ENCODE assay signal across 21 cellular contexts in the genomic region with DNA sequence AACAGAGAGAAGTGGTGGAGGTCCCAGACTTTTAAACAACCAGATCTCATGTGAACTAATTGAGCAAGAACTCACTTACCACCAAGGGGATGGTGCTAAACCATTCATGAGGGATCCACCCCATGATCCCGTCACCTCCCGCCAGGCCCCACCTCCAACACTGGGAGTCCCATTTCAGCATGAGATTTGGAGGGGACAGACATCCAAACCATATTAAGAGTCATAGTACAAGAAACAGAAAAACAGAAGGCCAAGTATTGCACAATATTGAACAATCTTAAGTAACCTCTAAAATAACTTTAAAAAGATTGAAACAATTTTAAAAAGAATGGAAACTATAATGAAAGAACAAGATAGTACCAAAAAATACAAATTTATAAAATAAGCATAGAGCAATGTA.
DNase-seq lines count a peak whose midpoint lies in the region; ATAC-seq, FAIRE-seq and TF ChIP-seq lines count a peak whose summit lies in the region.
"Had no signal": no experiment of that assay in that cellular context is flagged by ENCODE, and none has a peak within 500 bp of the region (broad histone marks: within the 10 kb centered on the region; RNA-seq: fewer than 3 reads in every experiment).

No MANE protein-coding gene starts in this region.

- no peak overlapping the region for H2AFZ ChIP-seq in K562 (ENCODE audit: low read depth, low read length)

- H3K36me3 ChIP-seq in K562 (ENCODE audit: control insufficient read depth, insufficient read depth, low read length) (no peaks in the 10 kb centered on the region), sigmoid colon (peaks cover 43 to 100% (median 73%) of the 10 kb centered on the region in 4 donors)

- H4K20me1 ChIP-seq in K562 (replicated peaks; ENCODE audit: control insufficient read depth, insufficient read depth, low read length): no peaks in the 10 kb centered on the region

- no peak overlapping the region for H3K4me3 ChIP-seq in K562
- H3K4me3 ChIP-seq in sigmoid colon: no peak overlapping the region
- H3K4me3 ChIP-seq: heart left ventricle, transverse colon had no signal

- 0% methylated on average over 2 of the region's 2 CpGs for WGBS in K562 (ENCODE audit: insufficient coverage, low coverage, missing lambda C conversion rate)
- 95% methylated on average over 2 of the region's 2 CpGs for WGBS in sigmoid colon, 2 donors

- no peak overlapping the region for H3K9ac ChIP-seq in K562 (ENCODE audit: insufficient read depth in 1 of 2, low read depth in 2 of 2, low read length in 2 of 2)

- FAIRE-seq in K562 (lab: Jason Lieb, UNC): no peak
- FAIRE-seq: islet of Langerhans had no signal

- TF ChIP-seq POLR2A in K562 (conservative IDR thresholded peaks at IDR 0.05): no peak
- no peak for TF ChIP-seq POLR2A in sigmoid colon (IDR thresholded peaks at IDR 0.05)

- H3K27me3 ChIP-seq in K562 (ENCODE audit: control insufficient read depth in 2 of 2, insufficient read depth in 2 of 2, low read length in 2 of 2): no peaks in the 10 kb centered on the region
- H3K27me3 ChIP-seq in sigmoid colon: no peaks in the 10 kb centered on the region
- H3K27me3 ChIP-seq: heart left ventricle, transverse colon had no signal

- TF ChIP-seq CTCF in K562 (IDR thresholded peaks at IDR 0.05 in 2 of 3, conservative IDR thresholded peaks at IDR 0.05 in 1 of 3; ENCODE audit: insufficient read depth in 2 of 3, low read depth in 1 of 3, low read length in 3 of 3) (no peak), sigmoid colon (IDR thresholded peaks at IDR 0.05) (no peak)

- in situ Hi-C loops in K562 (cut with MboI): no loop called here

- no peaks in the 10 kb centered on the region for H3K79me2 ChIP-seq in K562 (ENCODE audit: control insufficient read depth, insufficient read depth, low read length)

- ATAC-seq in K562: no peak
- peak; percentile 61 for ATAC-seq in Right ventricle myocardium superior (ENCODE audit: poor library complexity)
- ATAC-seq in GM18858 (IDR thresholded peaks at IDR 0.05; ENCODE audit: unreplicated experiment): no peak
- ATAC-seq in HG03439 (IDR thresholded peaks at IDR 0.05; ENCODE audit: unreplicated experiment): no peak
- ATAC-seq: natural killer cell; stimulated activated naive B cell treated with anti-CD40 and anti-IgM and Interleukin-4, amounts not matched to agents 10 μg/mL and 1 μg/mL and 100 μg/mL, for 72 hours had no signal

- no peaks in the 10 kb centered on the region for H3K9me3 ChIP-seq in K562 (replicated peaks; ENCODE audit: control insufficient read depth, insufficient read depth, low read depth, low read length)
- no peaks in the 10 kb centered on the region for H3K9me3 ChIP-seq in sigmoid colon
- H3K9me3 ChIP-seq: heart left ventricle, transverse colon had no signal

- TF ChIP-seq EP300 in K562 (IDR thresholded peaks at IDR 0.05; ENCODE audit: low read length): no peak
- no peak for TF ChIP-seq EP300 in sigmoid colon (IDR thresholded peaks at IDR 0.05)

- POLR2A ChIA-PET in K562 (lab: Yijun Ruan, JAX): interaction anchor here (0.8 kb wide), 1 partner anchor 875 kb away, joined by 3 read pairs; no protein-coding TSS in a partner anchor

- H3K4me2 ChIP-seq in K562 (ENCODE audit: insufficient read depth, low read length): no peak overlapping the region

- CTCF ChIA-PET in K562 (lab: Yijun Ruan, JAX; ENCODE audit: low intra/inter-chr PET ratio): no interaction called here

- H3K4me1 ChIP-seq in K562 (replicated peaks in 1 of 2; ENCODE audit: control insufficient read depth in 2 of 2, insufficient read depth in 2 of 2, low read length in 2 of 2): no peaks in the 10 kb centered on the region
- H3K4me1 ChIP-seq in sigmoid colon: no peaks in the 10 kb centered on the region
- H3K4me1 ChIP-seq: heart left ventricle, transverse colon had no signal

- DNase-seq in GM03348 (ENCODE audit: low spot score) (peak; percentile 18), K562 (ENCODE audit: extremely low read depth in 1 of 4, low spot score in 3 of 4) (no peak), Right ventricle myocardium superior (peak; percentile 78), sigmoid colon (peak; percentile 86), SHP77 treated with DMSO at 0.1 percent for 48 hours (lab: John Stamatoyannopoulos, UW) (no peak), dedifferentiated amniotic fluid mesenchymal stem cell (ENCODE audit: extremely low spot score) (no peak)
- DNase-seq: activated CD4-positive, alpha-beta T cell treated with anti-CD3 and anti-CD28 coated beads, Interleukin-2, amount 50 U/mL, for 1 hour; activated naive CD4-positive, alpha-beta T cell; CD8-positive, alpha-beta memory T cell; DMS79 treated with DMSO at 0.1 percent for 48 hours; mesendoderm; natural killer cell; NCI-H2029; NCI-H510A; stimulated activated CD4-positive, alpha-beta T cell treated with anti-CD3 and anti-CD28 coated beads, Interleukin-15, amount 100 ng/mL, for 24 hours; stimulated activated naive B cell treated with anti-CD40 and anti-IgM and Interleukin-4, amounts not matched to agents 10 μg/mL and 1 μg/mL and 100 μg/mL, for 72 hours; transverse colon had no signal

- no TSS peak for BruUV-seq in K562 (replicated peaks; lab: Mats Ljungman, UMichigan)

- intact Hi-C loops in K562 (cut with micrococcal nuclease) (no loop called here), Right ventricle myocardium superior (cut with DNase I) (no loop called here), sigmoid colon (cut with DNase I) (no loop called here)

- H3K9me1 ChIP-seq in K562 (ENCODE audit: control insufficient read depth, insufficient read depth, low read length): no peaks in the 10 kb centered on the region

- H3K27ac ChIP-seq in K562 (ENCODE audit: extremely low read depth, low read depth, low read length) (no peak overlapping the region), sigmoid colon (peak overlapping the region; percentile 26 to 52 (median 37))

- no peak for TF ChIP-seq RAD21 in K562 (CRISPR knock-in tag; conservative IDR thresholded peaks at IDR 0.05 in 1 of 2, IDR thresholded peaks at IDR 0.05 in 1 of 2)

TF ChIP-seq in K562, 482 proteins besides CTCF, POLR2A, EP300 and RAD21:
- no peak for TF ChIP-seq FOS (IDR thresholded peaks at IDR 0.05; ENCODE audit: extremely low read depth, insufficient read length)
- no peak for TF ChIP-seq DIDO1 (tag; IDR thresholded peaks at IDR 0.05; ENCODE audit: low read depth)
- TF ChIP-seq CREB5 (CRISPR knock-in tag; IDR thresholded peaks at IDR 0.05): no peak
- no peak for TF ChIP-seq ZNF197 (CRISPR knock-in tag; IDR thresholded peaks at IDR 0.05; ENCODE audit: low read depth)
- TF ChIP-seq, protein P1, sequence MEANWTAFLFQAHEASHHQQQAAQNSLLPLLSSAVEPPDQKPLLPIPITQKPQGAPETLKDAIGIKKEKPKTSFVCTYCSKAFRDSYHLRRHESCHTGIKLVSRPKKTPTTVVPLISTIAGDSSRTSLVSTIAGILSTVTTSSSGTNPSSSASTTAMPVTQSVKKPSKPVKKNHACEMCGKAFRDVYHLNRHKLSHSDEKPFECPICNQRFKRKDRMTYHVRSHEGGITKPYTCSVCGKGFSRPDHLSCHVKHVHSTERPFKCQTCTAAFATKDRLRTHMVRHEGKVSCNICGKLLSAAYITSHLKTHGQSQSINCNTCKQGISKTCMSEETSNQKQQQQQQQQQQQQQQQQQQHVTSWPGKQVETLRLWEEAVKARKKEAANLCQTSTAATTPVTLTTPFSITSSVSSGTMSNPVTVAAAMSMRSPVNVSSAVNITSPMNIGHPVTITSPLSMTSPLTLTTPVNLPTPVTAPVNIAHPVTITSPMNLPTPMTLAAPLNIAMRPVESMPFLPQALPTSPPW (CRISPR knock-in tag; IDR thresholded peaks at IDR 0.05): no peak
- TF ChIP-seq U2AF1 (optimal IDR thresholded peaks at IDR 0.05; ENCODE audit: low read depth, low read length): no peak
- TF ChIP-seq SMAD3 (CRISPR knock-in tag; conservative IDR thresholded peaks at IDR 0.05): no peak
- no peak for TF ChIP-seq ZNF695 (CRISPR knock-in tag; IDR thresholded peaks at IDR 0.05)
- TF ChIP-seq MCM2 (IDR thresholded peaks at IDR 0.05; ENCODE audit: low read depth): no peak
- no peak for TF ChIP-seq ZNF124 (CRISPR knock-in tag; IDR thresholded peaks at IDR 0.05)
- TF ChIP-seq CEBPG (CRISPR knock-in tag; IDR thresholded peaks at IDR 0.05): no peak
- peak; percentile 66 to 92 for TF ChIP-seq CEBPG (tag; conservative IDR thresholded peaks at IDR 0.05 in 1 of 2, IDR thresholded peaks at IDR 0.05 in 1 of 2)
- no peak for TF ChIP-seq SMARCA5 (IDR thresholded peaks at IDR 0.05)
- no peak for TF ChIP-seq ZNF274 (IDR thresholded peaks at IDR 0.05; ENCODE audit: borderline replicate concordance, low read depth, low read length)
- TF ChIP-seq CEBPB (tag; IDR thresholded peaks at IDR 0.05): peak; percentile 84
TF ChIP-seq in K562: peak in this region for 2.

Comparison
In these comparisons a context has a peak if more than half of its experiments do, and no peak if none do; other contexts are left out.
1. DNase-seq: peak in GM03348 (single experiment), Right ventricle myocardium superior (single experiment) and sigmoid colon (single experiment); none in K562 (0 of 4), SHP77 treated with DMSO at 0.1 percent for 48 hours (single experiment) and dedifferentiated amniotic fluid mesenchymal stem cell (single experiment).